ENCODE assay signal across 20 cellular contexts in genomic region chr4:187307131-187307530, GRCh38.
DNase-seq lines count a peak whose midpoint lies in the region; ATAC-seq and FAIRE-seq lines count a peak whose summit lies in the region.
"Had no signal": no experiment of that assay in that cellular context is flagged by ENCODE, and none has a peak within 500 bp of the region (broad histone marks: within the 10 kb centered on the region; RNA-seq: fewer than 3 reads in every experiment).

No MANE protein-coding gene starts in this region.

- no peak overlapping the region for H3K4me3 ChIP-seq in adipocyte (ENCODE audit: low read length)
- H3K4me3 ChIP-seq: Peyer's patch had no signal

- H3K9ac ChIP-seq in adipocyte (ENCODE audit: low read length): no peak overlapping the region
- H3K9ac ChIP-seq: SK-N-SH had no signal

- H3K4me1 ChIP-seq in adipocyte (ENCODE audit: control insufficient read depth, insufficient read depth, low read length): peaks cover 2% of the 10 kb centered on the region
- H3K4me1 ChIP-seq: Peyer's patch had no signal

- FAIRE-seq in HTR-8/SVneo (lab: Jason Lieb, UNC): peak; percentile 79

- no peaks in the 10 kb centered on the region for H3K36me3 ChIP-seq in adipocyte (ENCODE audit: control insufficient read depth, insufficient read depth, low read length, severe bottlenecking)
- H3K36me3 ChIP-seq: Peyer's patch had no signal

- no peaks in the 10 kb centered on the region for H3K9me3 ChIP-seq in adipocyte (ENCODE audit: control insufficient read depth, low read length)
- H3K9me3 ChIP-seq: Peyer's patch, SK-N-SH had no signal

- no peaks in the 10 kb centered on the region for H3K27me3 ChIP-seq in adipocyte (replicated peaks; ENCODE audit: control insufficient read depth, insufficient read depth, low read length)
- H3K27me3 ChIP-seq: Peyer's patch had no signal

- no peak for DNase-seq in HTR-8/SVneo (ENCODE audit: insufficient read length, low spot score)
- peak; percentile 48 for DNase-seq in adipocyte (ENCODE audit: low read depth)
- DNase-seq in renal cortical epithelial cell (ENCODE audit: low read depth): peak; percentile 9
- DNase-seq in NCI-H2029 treated with DMSO at 0.1 percent for 48 hours (lab: John Stamatoyannopoulos, UW): no peak
- no peak for DNase-seq in activated effector memory CD4-positive, alpha-beta T cell treated with Interleukin-2 at 50 U/mL for 16 hours
- DNase-seq in GM03348 (ENCODE audit: low spot score): no peak
- DNase-seq in activated CD8-positive, alpha-beta memory T cell treated with anti-CD3 and anti-CD28 coated beads, Interleukin-2, amount 50 U/mL, for 48 hours: no peak
- DNase-seq: ACHN, COR-L47, H9, Kasumi-1, MV-4-11, NCI-H1417, NCI-H1930, NCI-H2171, NCI-H82, Peyer's patch, SHP77, SK-N-SH had no signal

- ATAC-seq in esophagus mucosa: peak; percentile 73

Comparison
In these comparisons a context has a peak if more than half of its experiments do, and no peak if none do; other contexts are left out.
1. DNase-seq: peak in adipocyte (single experiment) and renal cortical epithelial cell (single experiment); none in HTR-8/SVneo (single experiment), NCI-H2029 treated with DMSO at 0.1 percent for 48 hours (single experiment), activated effector memory CD4-positive, alpha-beta T cell treated with Interleukin-2 at 50 U/mL for 16 hours (single experiment), GM03348 (single experiment) and activated CD8-positive, alpha-beta memory T cell treated with anti-CD3 and anti-CD28 coated beads, Interleukin-2, amount 50 U/mL, for 48 hours (single experiment).